ENCODE assay signal across 23 cellular contexts in the genomic region with DNA sequence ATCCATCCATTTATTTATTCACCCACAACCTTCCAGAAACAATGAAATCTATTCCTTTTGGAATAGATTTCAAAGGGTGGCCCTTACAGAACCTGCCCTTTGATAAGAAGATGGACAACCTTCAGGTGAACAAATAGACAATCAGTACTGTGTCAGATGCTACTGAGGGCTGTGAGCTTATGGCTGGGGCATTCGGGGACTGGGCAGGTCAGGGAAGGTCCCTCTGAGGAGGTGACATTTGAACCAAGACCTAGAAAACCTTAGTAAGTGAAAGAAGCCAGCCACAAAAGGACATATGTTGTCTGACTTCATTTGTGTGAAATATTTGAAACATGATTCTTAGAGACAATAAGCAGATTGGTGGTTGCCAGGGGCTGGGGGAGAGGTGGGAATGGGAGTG. TPM values are rescaled to one million over a fixed set of nuclear protein-coding genes. Genes with fewer than 3 reads are reported as not detected.
"Had no signal": no experiment of that assay in that cellular context is flagged by ENCODE, and none has a peak within 500 bp of the region (broad histone marks: within the 10 kb centered on the region; RNA-seq: fewer than 3 reads in every experiment).

No MANE protein-coding gene starts in this region.

- DNase-seq: Karpas-422, KBM-7, MG63, NCI-H1092, NCI-H1105 treated with DMSO at 0.1 percent for 48 hours, NCI-H1417 treated with DMSO at 0.1 percent for 48 hours, NCI-H146, NCI-H1694 treated with DMSO at 0.1 percent for 48 hours, NCI-H1930, NCI-H2081, NCI-H2107, NCI-H2227 treated with DMSO at 0.1 percent for 48 hours, NCI-H446, NCI-H510A, NCI-H524 treated with DMSO at 0.1 percent for 48 hours, NCI-H69, NCI-H774, Right ventricle myocardium superior, RPMI8226, SIG-M5 had no signal

- H3K4me1 ChIP-seq: SJSA1 had no signal

- H3K4me3 ChIP-seq: MG63, SJSA1, SK-N-MC had no signal

- H3K27me3 ChIP-seq: SJSA1 had no signal

- H3K9me3 ChIP-seq: MG63, SJSA1 had no signal

- H3K27ac ChIP-seq: SJSA1, SK-N-MC had no signal

- H3K36me3 ChIP-seq: MG63, SJSA1 had no signal

RNA-seq across cellular contexts. Expression of a gene that starts 15.7 kb away (rescaled TPM):
- total RNA-seq: HT-29, Right ventricle myocardium superior, SJSA1 had no signal

RNA-seq across cellular contexts. Expression of a gene that starts 38.5 kb away (rescaled TPM):
- total RNA-seq: HT-29, Right ventricle myocardium superior, SJSA1 had no signal

RNA-seq across cellular contexts. Expression of a gene that starts 52.5 kb away (rescaled TPM):
- total RNA-seq: HT-29, Right ventricle myocardium superior, SJSA1 had no signal
